In genomic region chr6:13813011-13813410, GRCh38 we compare ENCODE assay signal across 8 cellular contexts. TPM values are rescaled to one million over a fixed set of nuclear protein-coding genes. Genes with fewer than 3 reads are reported as not detected.
A peak's percentile ranks its signal among the peaks of the same experiment; 100 is the strongest.
DNase-seq lines count a peak whose midpoint lies in the region; ATAC-seq, FAIRE-seq and TF ChIP-seq lines count a peak whose summit lies in the region.

No MANE protein-coding gene starts in this region.

- ATAC-seq in GM21390 (IDR thresholded peaks at IDR 0.05; ENCODE audit: unreplicated experiment) = no peak

- peak overlapping the region; percentile 98; the same call in 1 of the 2 replicates for H3K9ac ChIP-seq in OCI-LY3 (ENCODE audit: low read length)

- DNase-seq in GM12891 (ENCODE audit: insufficient read length, low spot score) = no peak
- no peak for DNase-seq in epithelial cell of proximal tubule (ENCODE audit: low read depth)
- peak; percentile 3 for DNase-seq in putamen (ENCODE audit: low spot score)
- DNase-seq in NK-92 (lab: John Stamatoyannopoulos, UW; ENCODE audit: unreplicated experiment) = no peak
- DNase-seq in SIG-M5 (lab: John Stamatoyannopoulos, UW) = no peak
- DNase-seq in stimulated activated CD4-positive, alpha-beta T cell treated with anti-CD3 and anti-CD28 coated beads, Interleukin-2, amount 100 ng/mL, for 24 hours = no peak

- H3K4me3 ChIP-seq in OCI-LY3 (ENCODE audit: low read length) (peak overlapping the region; percentile 99), epithelial cell of proximal tubule (ENCODE audit: low read depth, low read length) (peak overlapping the region; percentile 77)

- peaks cover 17% of the 10 kb centered on the region; the same call in 1 of the 2 replicates for H4K20me1 ChIP-seq in OCI-LY3 (ENCODE audit: insufficient read depth, low read length)

- H3K79me2 ChIP-seq in OCI-LY3 (ENCODE audit: low read length) = peaks cover 42% of the 10 kb centered on the region

- no peak overlapping the region for H3K27ac ChIP-seq in OCI-LY3 (ENCODE audit: low read length)

- no peak overlapping the region for H2AFZ ChIP-seq in OCI-LY3 (ENCODE audit: low read depth, low read length)

- no peak for TF ChIP-seq CTCF in OCI-LY3 (IDR thresholded peaks at IDR 0.05; ENCODE audit: low read depth, low read length)
- no peak for TF ChIP-seq CTCF in epithelial cell of proximal tubule (conservative IDR thresholded peaks at IDR 0.05; ENCODE audit: low read depth, low read length)

- peaks cover 15% of the 10 kb centered on the region for H3K4me1 ChIP-seq in OCI-LY3 (ENCODE audit: low read length)

- H3K9me3 ChIP-seq in OCI-LY3 (ENCODE audit: insufficient read depth, low read length) = no peaks in the 10 kb centered on the region

- H3K36me3 ChIP-seq in OCI-LY3 (replicated peaks; ENCODE audit: low read depth, low read length) = peaks cover 2% of the 10 kb centered on the region

- no peaks in the 10 kb centered on the region for H3K27me3 ChIP-seq in OCI-LY3 (ENCODE audit: low read depth, low read length)

- TF ChIP-seq POLR2A in GM12891 (IDR thresholded peaks at IDR 0.05; ENCODE audit: low read depth, low read length) = no peak

- FAIRE-seq in GM12891 (lab: Jason Lieb, UNC) = peak; percentile 64

- peak overlapping the region; percentile 82 for H3K4me2 ChIP-seq in OCI-LY3 (ENCODE audit: low read length)

TF ChIP-seq in GM12891, 5 proteins besides CTCF, POLR2A, EP300 and RAD21:
- TF ChIP-seq PAX5 (IDR thresholded peaks at IDR 0.05; ENCODE audit: insufficient read depth, low read length, severe bottlenecking) (no peak), SPI1 (IDR thresholded peaks at IDR 0.05; ENCODE audit: low read depth, low read length) (no peak), POU2F2 (IDR thresholded peaks at IDR 0.05; ENCODE audit: low read depth, low read length) (no peak), TAF1 (IDR thresholded peaks at IDR 0.05; ENCODE audit: low read depth, low read length) (no peak), POLR2AphosphoS5 (IDR thresholded peaks at IDR 0.05; ENCODE audit: low read depth, low read length) (no peak)
TF ChIP-seq in GM12891: peak in this region for 0.

RNA-seq across cellular contexts. Expression of gene MCUR1, which starts 1.3 kb away (rescaled TPM):
- polyA plus RNA-seq in GM12891 (2012; ENCODE audit: low read depth, missing spikeins) = 8.5 TPM
- 16.3 and 23.4 TPM in 2 replicates for total RNA-seq in epithelial cell of proximal tubule
